Comparison of ENCODE assay signal across 35 cellular contexts in the genomic region with DNA sequence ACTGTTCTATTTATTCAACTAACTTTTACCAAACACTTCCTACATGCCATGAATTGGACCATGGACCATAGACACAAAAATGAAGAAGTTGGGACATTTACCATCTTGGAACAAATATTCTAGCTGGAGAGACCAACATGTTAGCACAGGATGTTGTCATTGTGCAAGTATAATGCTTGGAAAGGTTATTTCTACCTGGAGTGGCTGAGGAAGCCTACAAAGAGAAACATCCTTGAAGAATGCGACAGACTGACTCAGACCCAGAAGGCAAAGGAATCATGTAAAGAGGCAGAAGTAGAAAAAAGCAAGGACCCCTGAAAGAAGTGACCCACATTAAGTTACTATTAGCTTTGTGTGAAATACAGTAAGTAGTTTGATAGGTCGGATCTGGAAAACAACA.
"Had no signal": no experiment of that assay in that cellular context is flagged by ENCODE, and none has a peak within 500 bp of the region (broad histone marks: within the 10 kb centered on the region; RNA-seq: fewer than 3 reads in every experiment).

No MANE protein-coding gene starts in this region.

- H3K4me3 ChIP-seq: adrenal gland, body of pancreas, breast epithelium, cardiac muscle cell had no signal

- H3K9me3 ChIP-seq: adrenal gland had no signal

- ATAC-seq: activated CD8-positive, alpha-beta T cell treated with anti-CD3 and anti-CD28 coated beads for 36 hours; activated naive CD4-positive, alpha-beta T cell treated with anti-CD3 and anti-CD28 coated beads, Interleukin-2, amount 50 U/mL, for 72 hours; activated T-cell treated with anti-CD3 and anti-CD28 coated beads, Interleukin-2, amount 50 U/mL, for 4 hours; activated T-cell treated with anti-CD3 and anti-CD28 coated beads, Interleukin-2, amount 50 U/mL, for 72 hours; activated T-helper 17 cell treated with anti-CD3 and anti-CD28 coated beads, Interleukin-2, amount 50 U/mL, for 72 hours; body of pancreas had no signal

- H3K27ac ChIP-seq: adrenal gland, body of pancreas, brain microvascular endothelial cell, breast epithelium, cardiac muscle cell, VCaP had no signal

- H3K27me3 ChIP-seq: adrenal gland, body of pancreas, brain microvascular endothelial cell, breast epithelium, cardiac muscle cell had no signal

- DNase-seq: activated B cell treated with CpG ODN at 0.5 μM for 24 hours; activated CD4-positive, alpha-beta memory T cell treated with anti-CD3 and anti-CD28 coated beads for 36 hours; activated CD4-positive, alpha-beta T cell treated with anti-CD3 and anti-CD28 coated beads for 4 hours; activated CD4-positive, alpha-beta T cell treated with anti-CD3 and anti-CD28 coated beads, Interleukin-2, amount 10 ng/mL, durations not matched to agents 24 days and 14 days; activated CD4-positive, alpha-beta T cell treated with anti-CD3 and anti-CD28 coated beads, Interleukin-2, amount 50 U/mL, for 1 hour; activated CD4-positive, alpha-beta T cell treated with anti-CD3 and anti-CD28 coated beads, Interleukin-2, amount 50 U/mL, for 4 hours; activated CD4-positive, CD25-positive, alpha-beta regulatory T cell treated with anti-CD3 and anti-CD28 coated beads, Interleukin-2, amount 50 U/mL, for 72 hours; activated CD8-positive, alpha-beta memory T cell treated with anti-CD3 and anti-CD28 coated beads, Interleukin-2, amount 50 U/mL, for 4 hours; activated CD8-positive, alpha-beta T cell treated with anti-CD3 and anti-CD28 coated beads for 36 hours; activated effector memory CD4-positive, alpha-beta T cell treated with anti-CD3 and anti-CD28 coated beads, Interleukin-2, amount 50 U/mL, for 16 hours; activated gamma-delta T cell treated with Interleukin-2 at 50 U/mL for 16 hours; activated naive CD4-positive, alpha-beta T cell; activated naive CD4-positive, alpha-beta T cell treated with anti-CD3 and anti-CD28 coated beads, Interleukin-2, amount 10 ng/mL, durations not matched to agents 7 days and 5 days; activated naive CD8-positive, alpha-beta T cell treated with anti-CD3 and anti-CD28 coated beads for 36 hours; activated T-cell treated with anti-CD3 and anti-CD28 coated beads for 4 hours; activated T-cell treated with anti-CD3 and anti-CD28 coated beads, Interleukin-2, amount 50 U/mL, for 1 hour; activated T-cell treated with anti-CD3 and anti-CD28 coated beads, Interleukin-2, amount 50 U/mL, for 4 hours; activated T-cell treated with anti-CD3 and anti-CD28 coated beads, Interleukin-2, amount 50 U/mL, for 72 hours; adrenal gland; amniotic stem cell; aorta; body of pancreas; brain microvascular endothelial cell; caudate nucleus; cerebellar nuclear complex; T-helper 1 cell; T-helper 2 cell; T-helper 9 cell had no signal

- H3K36me3 ChIP-seq: adrenal gland, brain microvascular endothelial cell, breast epithelium, cardiac muscle cell had no signal

- H3K4me1 ChIP-seq: adrenal gland, body of pancreas, breast epithelium had no signal

- FAIRE-seq: astrocyte, TTC549 had no signal
